ENCODE assay signal across 11 cellular contexts in genomic region chr14:36524874-36525745, GRCh38. TPM values are rescaled to one million over a fixed set of nuclear protein-coding genes. Genes with fewer than 3 reads are reported as not detected.
DNase-seq lines count a peak whose midpoint lies in the region; ATAC-seq and TF ChIP-seq lines count a peak whose summit lies in the region.
"Had no signal": no experiment of that assay in that cellular context is flagged by ENCODE, and none has a peak within 500 bp of the region (broad histone marks: within the 10 kb centered on the region; RNA-seq: fewer than 3 reads in every experiment).

No MANE protein-coding gene starts in this region.

- no peak overlapping the region for H3K27ac Mint-ChIP-seq in Calu3 (ENCODE audit: unreplicated experiment)

- no peaks in the 10 kb centered on the region for H3K4me1 Mint-ChIP-seq in Calu3 (ENCODE audit: low read depth, unreplicated experiment)

- H3K4me3 Mint-ChIP-seq in Calu3 (ENCODE audit: low read depth, unreplicated experiment), result no peak overlapping the region

- H3K4me3 ChIP-seq in fibroblast of pulmonary artery (replicated peaks; ENCODE audit: low read depth, low read length), result no peak overlapping the region
- H3K4me3 ChIP-seq: BLaER1 had no signal

- H3K9me3 Mint-ChIP-seq in Calu3 (ENCODE audit: low read depth, unreplicated experiment), result no peaks in the 10 kb centered on the region

- TF ChIP-seq CTCF in fibroblast of pulmonary artery (IDR thresholded peaks at IDR 0.05; ENCODE audit: low read length, missing control alignments), result peak; percentile 21
- TF ChIP-seq CTCF in Calu3 (IDR thresholded peaks at IDR 0.05; ENCODE audit: unreplicated experiment), result no peak

- no TSS peak for BruUV-seq in Calu3 (replicated peaks; lab: Mats Ljungman, UMichigan)

- DNase-seq in NCI-H82 (lab: John Stamatoyannopoulos, UW) (peak; percentile 53), NCI-H82 treated with DMSO at 0.1 percent for 48 hours (lab: John Stamatoyannopoulos, UW; ENCODE audit: unreplicated experiment) (no peak), NCI-H510A treated with DMSO at 0.1 percent for 48 hours (lab: John Stamatoyannopoulos, UW) (peak; percentile 88), fibroblast of pulmonary artery (ENCODE audit: low read depth) (no peak), MV-4-11 (lab: John Stamatoyannopoulos, UW) (no peak), Calu3 (no peak)
- DNase-seq in stimulated activated CD8-positive, alpha-beta memory T cell treated with anti-CD3 and anti-CD28 coated beads, Interleukin-4, amount 100 ng/mL, for 48 hours, result peak; percentile 65
- DNase-seq: activated CD8-positive, alpha-beta memory T cell treated with anti-CD3 and anti-CD28 coated beads, Interleukin-2, amount 50 U/mL, for 4 hours had no signal

- H3K27me3 Mint-ChIP-seq in Calu3 (ENCODE audit: unreplicated experiment), result peaks cover 45% of the 10 kb centered on the region

- ATAC-seq in GM21447 (IDR thresholded peaks at IDR 0.05; ENCODE audit: unreplicated experiment), result no peak

- CTCF ChIA-PET in Calu3 (lab: Charles Lee), result no interaction called here

- H3K36me3 Mint-ChIP-seq in Calu3 (ENCODE audit: insufficient read depth, unreplicated experiment), result peaks cover 1% of the 10 kb centered on the region

- intact Hi-C loops in Calu3 (cut with micrococcal nuclease; ENCODE audit: unreplicated experiment), result no loop called here

RNA-seq across cellular contexts. Expression of gene NKX2-1, which starts 5.1 kb away (rescaled TPM):
- not detected in 2 replicates for total RNA-seq in Calu3 (2022)
- total RNA-seq: lower leg skin had no signal

RNA-seq across cellular contexts. Expression of gene NKX2-8, which starts 57.3 kb away (rescaled TPM):
- 1.5 and 2.0 TPM in 2 replicates for total RNA-seq in Calu3 (2022)

Comparison
In these comparisons a context has a peak if more than half of its experiments do, and no peak if none do; other contexts are left out.
1. DNase-seq: peak in NCI-H82 (single experiment), NCI-H510A treated with DMSO at 0.1 percent for 48 hours (single experiment) and stimulated activated CD8-positive, alpha-beta memory T cell treated with anti-CD3 and anti-CD28 coated beads, Interleukin-4, amount 100 ng/mL, for 48 hours (single experiment); none in NCI-H82 treated with DMSO at 0.1 percent for 48 hours (single experiment), fibroblast of pulmonary artery (single experiment), MV-4-11 (single experiment) and Calu3 (single experiment).